Comparison of ENCODE assay signal across 1 cellular context in the genomic region with DNA sequence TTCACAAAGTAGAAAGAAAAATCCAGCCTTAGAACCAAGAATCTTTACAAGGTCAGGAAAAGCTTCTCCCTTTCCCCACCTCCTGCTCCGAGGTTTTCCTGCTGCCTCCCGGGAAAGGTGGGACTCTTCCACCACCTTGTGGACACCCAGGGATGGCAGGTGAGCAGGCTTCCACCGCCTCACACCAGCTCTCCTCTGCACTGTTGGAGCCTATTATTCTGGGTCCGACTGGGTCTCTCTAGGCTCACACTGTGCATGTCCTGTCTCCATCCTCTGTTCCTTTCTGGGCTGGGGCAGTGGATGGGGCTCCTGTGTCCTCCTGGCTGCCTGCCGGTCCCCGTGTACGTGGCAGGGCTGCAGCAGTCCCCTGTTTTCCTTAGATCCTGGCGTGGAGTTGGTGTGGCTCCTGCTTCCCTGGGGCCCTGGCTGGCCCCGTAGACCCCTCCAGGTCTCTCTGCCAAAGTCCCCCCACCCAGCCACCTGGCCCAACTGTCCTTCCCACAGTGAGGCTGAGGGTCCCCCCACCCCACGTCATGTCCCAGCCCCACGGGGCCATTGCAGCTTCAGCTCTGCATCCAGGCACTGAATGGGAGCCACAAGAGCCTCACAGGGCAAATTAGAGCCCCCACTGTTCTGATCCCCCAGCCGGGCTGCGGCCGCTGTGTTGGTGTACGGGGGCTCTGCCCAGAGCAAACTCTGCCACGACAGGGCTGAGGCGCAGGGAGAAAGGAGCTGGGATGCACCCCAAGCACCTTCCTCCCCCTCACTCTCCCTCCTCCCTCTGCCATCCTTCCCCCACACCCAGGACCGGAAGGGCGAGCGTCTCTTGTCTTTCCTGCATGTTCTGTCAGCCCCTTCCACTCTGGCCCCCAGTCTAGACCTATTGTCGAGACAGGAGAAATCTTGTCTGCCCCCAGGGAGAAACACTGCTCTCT.
TF ChIP-seq lines count a peak whose summit lies in the region.

No MANE protein-coding gene starts in this region.

TF ChIP-seq in GM12878, 131 proteins besides CTCF, POLR2A, EP300 and RAD21 (continued from another document):
- TF ChIP-seq SP1 (IDR thresholded peaks at IDR 0.05; ENCODE audit: low read depth, low read length): no peak
- TF ChIP-seq CHD4 (IDR thresholded peaks at IDR 0.05): no peak
- TF ChIP-seq MYB (IDR thresholded peaks at IDR 0.05; ENCODE audit: borderline replicate concordance, low read depth, low read length): no peak
- peak; percentile 26; the same call in 1 of the 2 replicates for TF ChIP-seq RUNX3 (IDR thresholded peaks at IDR 0.05; ENCODE audit: low read length)
- TF ChIP-seq, protein P1, sequence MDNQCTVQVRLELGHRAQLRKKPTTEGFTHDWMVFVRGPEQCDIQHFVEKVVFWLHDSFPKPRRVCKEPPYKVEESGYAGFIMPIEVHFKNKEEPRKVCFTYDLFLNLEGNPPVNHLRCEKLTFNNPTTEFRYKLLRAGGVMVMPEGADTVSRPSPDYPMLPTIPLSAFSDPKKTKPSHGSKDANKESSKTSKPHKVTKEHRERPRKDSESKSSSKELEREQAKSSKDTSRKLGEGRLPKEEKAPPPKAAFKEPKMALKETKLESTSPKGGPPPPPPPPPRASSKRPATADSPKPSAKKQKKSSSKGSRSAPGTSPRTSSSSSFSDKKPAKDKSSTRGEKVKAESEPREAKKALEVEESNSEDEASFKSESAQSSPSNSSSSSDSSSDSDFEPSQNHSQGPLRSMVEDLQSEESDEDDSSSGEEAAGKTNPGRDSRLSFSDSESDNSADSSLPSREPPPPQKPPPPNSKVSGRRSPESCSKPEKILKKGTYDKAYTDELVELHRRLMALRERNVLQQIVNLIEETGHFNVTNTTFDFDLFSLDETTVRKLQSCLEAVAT (IDR thresholded peaks at IDR 0.05): 0 out of 2 replicates have a peak, but pooled peaks have one; percentile 24
- TF ChIP-seq YY1 (IDR thresholded peaks at IDR 0.05; ENCODE audit: low read depth, low read length): peak; percentile 64
- TF ChIP-seq, protein P2, sequence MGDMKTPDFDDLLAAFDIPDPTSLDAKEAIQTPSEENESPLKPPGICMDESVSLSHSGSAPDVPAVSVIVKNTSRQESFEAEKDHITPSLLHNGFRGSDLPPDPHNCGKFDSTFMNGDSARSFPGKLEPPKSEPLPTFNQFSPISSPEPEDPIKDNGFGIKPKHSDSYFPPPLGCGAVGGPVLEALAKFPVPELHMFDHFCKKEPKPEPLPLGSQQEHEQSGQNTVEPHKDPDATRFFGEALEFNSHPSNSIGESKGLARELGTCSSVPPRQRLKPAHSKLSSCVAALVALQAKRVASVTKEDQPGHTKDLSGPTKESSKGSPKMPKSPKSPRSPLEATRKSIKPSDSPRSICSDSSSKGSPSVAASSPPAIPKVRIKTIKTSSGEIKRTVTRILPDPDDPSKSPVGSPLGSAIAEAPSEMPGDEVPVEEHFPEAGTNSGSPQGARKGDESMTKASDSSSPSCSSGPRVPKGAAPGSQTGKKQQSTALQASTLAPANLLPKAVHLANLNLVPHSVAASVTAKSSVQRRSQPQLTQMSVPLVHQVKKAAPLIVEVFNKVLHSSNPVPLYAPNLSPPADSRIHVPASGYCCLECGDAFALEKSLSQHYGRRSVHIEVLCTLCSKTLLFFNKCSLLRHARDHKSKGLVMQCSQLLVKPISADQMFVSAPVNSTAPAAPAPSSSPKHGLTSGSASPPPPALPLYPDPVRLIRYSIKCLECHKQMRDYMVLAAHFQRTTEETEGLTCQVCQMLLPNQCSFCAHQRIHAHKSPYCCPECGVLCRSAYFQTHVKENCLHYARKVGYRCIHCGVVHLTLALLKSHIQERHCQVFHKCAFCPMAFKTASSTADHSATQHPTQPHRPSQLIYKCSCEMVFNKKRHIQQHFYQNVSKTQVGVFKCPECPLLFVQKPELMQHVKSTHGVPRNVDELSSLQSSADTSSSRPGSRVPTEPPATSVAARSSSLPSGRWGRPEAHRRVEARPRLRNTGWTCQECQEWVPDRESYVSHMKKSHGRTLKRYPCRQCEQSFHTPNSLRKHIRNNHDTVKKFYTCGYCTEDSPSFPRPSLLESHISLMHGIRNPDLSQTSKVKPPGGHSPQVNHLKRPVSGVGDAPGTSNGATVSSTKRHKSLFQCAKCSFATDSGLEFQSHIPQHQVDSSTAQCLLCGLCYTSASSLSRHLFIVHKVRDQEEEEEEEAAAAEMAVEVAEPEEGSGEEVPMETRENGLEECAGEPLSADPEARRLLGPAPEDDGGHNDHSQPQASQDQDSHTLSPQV (IDR thresholded peaks at IDR 0.05): no peak
- TF ChIP-seq TCF3 (IDR thresholded peaks at IDR 0.05; ENCODE audit: borderline replicate concordance, insufficient read depth, low read depth, low read length): no peak
- TF ChIP-seq, protein P3, sequence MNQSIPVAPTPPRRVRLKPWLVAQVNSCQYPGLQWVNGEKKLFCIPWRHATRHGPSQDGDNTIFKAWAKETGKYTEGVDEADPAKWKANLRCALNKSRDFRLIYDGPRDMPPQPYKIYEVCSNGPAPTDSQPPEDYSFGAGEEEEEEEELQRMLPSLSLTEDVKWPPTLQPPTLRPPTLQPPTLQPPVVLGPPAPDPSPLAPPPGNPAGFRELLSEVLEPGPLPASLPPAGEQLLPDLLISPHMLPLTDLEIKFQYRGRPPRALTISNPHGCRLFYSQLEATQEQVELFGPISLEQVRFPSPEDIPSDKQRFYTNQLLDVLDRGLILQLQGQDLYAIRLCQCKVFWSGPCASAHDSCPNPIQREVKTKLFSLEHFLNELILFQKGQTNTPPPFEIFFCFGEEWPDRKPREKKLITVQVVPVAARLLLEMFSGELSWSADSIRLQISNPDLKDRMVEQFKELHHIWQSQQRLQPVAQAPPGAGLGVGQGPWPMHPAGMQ (IDR thresholded peaks at IDR 0.05; ENCODE audit: borderline replicate concordance): no peak
- TF ChIP-seq, protein P4, sequence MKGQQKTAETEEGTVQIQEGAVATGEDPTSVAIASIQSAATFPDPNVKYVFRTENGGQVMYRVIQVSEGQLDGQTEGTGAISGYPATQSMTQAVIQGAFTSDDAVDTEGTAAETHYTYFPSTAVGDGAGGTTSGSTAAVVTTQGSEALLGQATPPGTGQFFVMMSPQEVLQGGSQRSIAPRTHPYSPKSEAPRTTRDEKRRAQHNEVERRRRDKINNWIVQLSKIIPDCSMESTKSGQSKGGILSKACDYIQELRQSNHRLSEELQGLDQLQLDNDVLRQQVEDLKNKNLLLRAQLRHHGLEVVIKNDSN (IDR thresholded peaks at IDR 0.05; ENCODE audit: borderline replicate concordance, extremely low read length, insufficient read depth, low read depth, low read length): no peak
- no peak for TF ChIP-seq MTA2 (IDR thresholded peaks at IDR 0.05; ENCODE audit: low read depth)
- TF ChIP-seq EED (IDR thresholded peaks at IDR 0.05; ENCODE audit: low read depth): 0 out of 2 replicates have a peak, but pooled peaks have one; percentile 21
- no peak for TF ChIP-seq GATAD2B (conservative IDR thresholded peaks at IDR 0.05; ENCODE audit: low read depth)
- TF ChIP-seq CBFB (IDR thresholded peaks at IDR 0.05; ENCODE audit: low read depth): no peak
- TF ChIP-seq, protein P5, sequence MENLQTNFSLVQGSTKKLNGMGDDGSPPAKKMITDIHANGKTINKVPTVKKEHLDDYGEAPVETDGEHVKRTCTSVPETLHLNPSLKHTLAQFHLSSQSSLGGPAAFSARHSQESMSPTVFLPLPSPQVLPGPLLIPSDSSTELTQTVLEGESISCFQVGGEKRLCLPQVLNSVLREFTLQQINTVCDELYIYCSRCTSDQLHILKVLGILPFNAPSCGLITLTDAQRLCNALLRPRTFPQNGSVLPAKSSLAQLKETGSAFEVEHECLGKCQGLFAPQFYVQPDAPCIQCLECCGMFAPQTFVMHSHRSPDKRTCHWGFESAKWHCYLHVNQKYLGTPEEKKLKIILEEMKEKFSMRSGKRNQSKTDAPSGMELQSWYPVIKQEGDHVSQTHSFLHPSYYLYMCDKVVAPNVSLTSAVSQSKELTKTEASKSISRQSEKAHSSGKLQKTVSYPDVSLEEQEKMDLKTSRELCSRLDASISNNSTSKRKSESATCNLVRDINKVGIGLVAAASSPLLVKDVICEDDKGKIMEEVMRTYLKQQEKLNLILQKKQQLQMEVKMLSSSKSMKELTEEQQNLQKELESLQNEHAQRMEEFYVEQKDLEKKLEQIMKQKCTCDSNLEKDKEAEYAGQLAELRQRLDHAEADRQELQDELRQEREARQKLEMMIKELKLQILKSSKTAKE (IDR thresholded peaks at IDR 0.05; ENCODE audit: low read depth, poor library complexity, severe bottlenecking): peak; percentile 19
- TF ChIP-seq IKZF2 (IDR thresholded peaks at IDR 0.05): 0 out of 4 replicates have a peak, but pooled peaks of 1 of the 2 experiments have one; percentile 14
- 0 out of 3 replicates have a peak, but pooled peaks have one; percentile 35 for TF ChIP-seq POU2F2 (IDR thresholded peaks at IDR 0.05; ENCODE audit: borderline replicate concordance, low read depth, low read length)
- TF ChIP-seq CHD2 (IDR thresholded peaks at IDR 0.05; ENCODE audit: borderline replicate concordance, low read depth, low read length): no peak
- TF ChIP-seq SMC3 (IDR thresholded peaks at IDR 0.05; ENCODE audit: borderline replicate concordance, low read length): peak; percentile 98
- TF ChIP-seq, protein P6, sequence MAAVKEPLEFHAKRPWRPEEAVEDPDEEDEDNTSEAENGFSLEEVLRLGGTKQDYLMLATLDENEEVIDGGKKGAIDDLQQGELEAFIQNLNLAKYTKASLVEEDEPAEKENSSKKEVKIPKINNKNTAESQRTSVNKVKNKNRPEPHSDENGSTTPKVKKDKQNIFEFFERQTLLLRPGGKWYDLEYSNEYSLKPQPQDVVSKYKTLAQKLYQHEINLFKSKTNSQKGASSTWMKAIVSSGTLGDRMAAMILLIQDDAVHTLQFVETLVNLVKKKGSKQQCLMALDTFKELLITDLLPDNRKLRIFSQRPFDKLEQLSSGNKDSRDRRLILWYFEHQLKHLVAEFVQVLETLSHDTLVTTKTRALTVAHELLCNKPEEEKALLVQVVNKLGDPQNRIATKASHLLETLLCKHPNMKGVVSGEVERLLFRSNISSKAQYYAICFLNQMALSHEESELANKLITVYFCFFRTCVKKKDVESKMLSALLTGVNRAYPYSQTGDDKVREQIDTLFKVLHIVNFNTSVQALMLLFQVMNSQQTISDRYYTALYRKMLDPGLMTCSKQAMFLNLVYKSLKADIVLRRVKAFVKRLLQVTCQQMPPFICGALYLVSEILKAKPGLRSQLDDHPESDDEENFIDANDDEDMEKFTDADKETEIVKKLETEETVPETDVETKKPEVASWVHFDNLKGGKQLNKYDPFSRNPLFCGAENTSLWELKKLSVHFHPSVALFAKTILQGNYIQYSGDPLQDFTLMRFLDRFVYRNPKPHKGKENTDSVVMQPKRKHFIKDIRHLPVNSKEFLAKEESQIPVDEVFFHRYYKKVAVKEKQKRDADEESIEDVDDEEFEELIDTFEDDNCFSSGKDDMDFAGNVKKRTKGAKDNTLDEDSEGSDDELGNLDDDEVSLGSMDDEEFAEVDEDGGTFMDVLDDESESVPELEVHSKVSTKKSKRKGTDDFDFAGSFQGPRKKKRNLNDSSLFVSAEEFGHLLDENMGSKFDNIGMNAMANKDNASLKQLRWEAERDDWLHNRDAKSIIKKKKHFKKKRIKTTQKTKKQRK (IDR thresholded peaks at IDR 0.05; ENCODE audit: low read depth, low read length): no peak
- no peak for TF ChIP-seq TCF12 (IDR thresholded peaks at IDR 0.05; ENCODE audit: low read depth, low read length)
- no peak for TF ChIP-seq CREM (IDR thresholded peaks at IDR 0.05; ENCODE audit: low read depth)
